In the genomic region with DNA sequence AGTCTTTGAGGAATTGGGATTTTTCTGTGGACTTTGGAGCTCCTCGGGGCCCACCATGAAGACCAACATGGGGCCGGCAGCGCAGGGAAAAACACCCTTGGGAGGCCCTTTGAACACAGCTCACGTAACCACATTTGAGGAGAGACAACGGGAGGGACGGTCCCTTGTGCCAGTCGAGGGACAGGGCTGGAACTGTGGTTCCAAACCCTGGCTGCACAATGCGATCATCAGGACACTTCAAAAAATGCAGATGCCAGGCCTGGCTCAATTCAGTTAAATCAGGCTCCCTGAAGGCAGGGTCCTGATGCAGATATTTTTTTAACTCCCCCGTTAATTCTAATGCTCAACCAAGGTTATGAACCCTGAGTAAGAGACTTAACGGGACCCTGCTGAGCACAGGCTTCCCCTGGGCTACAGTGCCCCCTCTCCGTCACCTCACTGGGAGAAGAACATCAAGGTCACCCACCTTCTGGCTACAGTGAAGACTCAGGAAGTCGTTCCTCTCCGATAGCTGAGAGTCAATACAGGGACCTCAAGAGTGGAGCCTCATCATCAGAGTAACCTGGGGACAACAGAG, we compare ENCODE assay signal across 26 cellular contexts. TPM values are rescaled to one million over a fixed set of nuclear protein-coding genes. Genes with fewer than 3 reads are reported as not detected.
DNase-seq lines count a peak whose midpoint lies in the region; ATAC-seq, FAIRE-seq and TF ChIP-seq lines count a peak whose summit lies in the region.
"Had no signal": no experiment of that assay in that cellular context is flagged by ENCODE, and none has a peak within 500 bp of the region (broad histone marks: within the 10 kb centered on the region; RNA-seq: fewer than 3 reads in every experiment).

No MANE protein-coding gene starts in this region.

- H3K4me1 Mint-ChIP-seq in CD8-positive, alpha-beta memory T cell, result peaks cover 0 to 4% (median 4%) of the 10 kb centered on the region in 3 donors

- ATAC-seq in GM21381 (IDR thresholded peaks at IDR 0.05; ENCODE audit: unreplicated experiment) (no peak), GM21529 (IDR thresholded peaks at IDR 0.05; ENCODE audit: unreplicated experiment) (no peak), HG02938 (IDR thresholded peaks at IDR 0.05; ENCODE audit: unreplicated experiment) (no peak)

- H3K4me3 ChIP-seq in HEK293 (ENCODE audit: low read depth, low read length) (no peak overlapping the region), hepatocyte (no peak overlapping the region), osteoblast (ENCODE audit: insufficient read depth, low read length) (no peak overlapping the region)
- H3K4me3 ChIP-seq in CD8-positive, alpha-beta memory T cell (ENCODE audit: low read length), result no peak overlapping the region
- H3K4me3 ChIP-seq: HAP-1, spleen had no signal

- POLR2A ChIA-PET in HEK293 (lab: Yijun Ruan, JAX), result no interaction called here
- POLR2A ChIA-PET in CD8-positive, alpha-beta memory T cell (lab: Charles Lee), result no interaction called here

- peaks cover 0 to 2% (median 0%) of the 10 kb centered on the region in 5 donors for H3K9me3 Mint-ChIP-seq in CD8-positive, alpha-beta memory T cell
- H3K9me3 Mint-ChIP-seq: naive thymus-derived CD4-positive, alpha-beta T cell had no signal

- H3K9me3 ChIP-seq in HEK293 (ENCODE audit: control insufficient read depth, insufficient read depth, low read depth, low read length) (no peaks in the 10 kb centered on the region), hepatocyte (ENCODE audit: low read depth) (no peaks in the 10 kb centered on the region), osteoblast (ENCODE audit: low read depth, low read length) (no peaks in the 10 kb centered on the region)
- H3K9me3 ChIP-seq in CD8-positive, alpha-beta memory T cell (ENCODE audit: low read length), result no peaks in the 10 kb centered on the region
- H3K9me3 ChIP-seq: HAP-1, spleen had no signal

- peak; percentile 74 for FAIRE-seq in TTC549 (lab: Jason Lieb, UNC)

- H3K27ac ChIP-seq in HEK293 (ENCODE audit: extremely low read depth, low read depth, low read length), result no peak overlapping the region; the same call in 1 of the 2 replicates
- peak overlapping the region; percentile 44 for H3K27ac ChIP-seq in hepatocyte
- peak overlapping the region; percentile 70 for H3K27ac ChIP-seq in osteoblast (ENCODE audit: low read depth, low read length)
- no peak overlapping the region for H3K27ac ChIP-seq in CD8-positive, alpha-beta memory T cell (ENCODE audit: low read depth, low read length)

- H2AFZ ChIP-seq in hepatocyte (no peak overlapping the region), osteoblast (ENCODE audit: low read length) (peak overlapping the region; percentile 43)

- TF ChIP-seq CTCF in HEK293 (tag by site-specific recombination; IDR thresholded peaks at IDR 0.05), result no peak
- TF ChIP-seq CTCF in hepatocyte (IDR thresholded peaks at IDR 0.05; ENCODE audit: poor library complexity), result no peak
- TF ChIP-seq CTCF in osteoblast (IDR thresholded peaks at IDR 0.05; ENCODE audit: extremely low read depth, low read depth, low read length), result no peak

- H3K4me3 Mint-ChIP-seq in CD8-positive, alpha-beta memory T cell, result peak overlapping the region in 1 of 7 donors; percentile 1
- H3K4me3 Mint-ChIP-seq: T-helper 17 cell had no signal

- CTCF ChIA-PET in HEK293 (lab: Yijun Ruan, JAX), result interaction anchor here (3.1 kb wide), 1 partner anchor 14 kb away, joined by 11 read pairs; no protein-coding TSS in a partner anchor
- CTCF ChIA-PET in CD8-positive, alpha-beta memory T cell (lab: Charles Lee), result interaction anchor here (1.2 kb wide), 1 partner anchor 15 kb away, joined by 4 read pairs; no protein-coding TSS in a partner anchor

- H3K27me3 Mint-ChIP-seq in CD8-positive, alpha-beta memory T cell, result peaks cover 16 to 41% of the 10 kb centered on the region in 2 donors

- no peaks in the 10 kb centered on the region for H4K20me1 ChIP-seq in hepatocyte (ENCODE audit: insufficient read depth, poor library complexity, severe bottlenecking)
- no peaks in the 10 kb centered on the region for H4K20me1 ChIP-seq in osteoblast (ENCODE audit: insufficient read depth, low read length)

- H3K79me2 ChIP-seq in hepatocyte (no peaks in the 10 kb centered on the region), osteoblast (ENCODE audit: insufficient read depth, low read length) (no peaks in the 10 kb centered on the region)

- no peak overlapping the region for H3K27ac Mint-ChIP-seq in CD8-positive, alpha-beta memory T cell
- H3K27ac Mint-ChIP-seq: naive thymus-derived CD4-positive, alpha-beta T cell had no signal

- DNase-seq in hepatocyte (ENCODE audit: low spot score) (no peak), osteoblast (ENCODE audit: insufficient read length, low spot score, missing footprints) (peak; percentile 19)
- no peak for DNase-seq in CD8-positive, alpha-beta memory T cell
- DNase-seq: activated effector memory CD4-positive, alpha-beta T cell treated with Interleukin-2 at 50 U/mL for 16 hours; DMS79 treated with DMSO at 0.1 percent for 48 hours; hippocampal formation; mammary epithelial cell; naive thymus-derived CD4-positive, alpha-beta T cell; NCI-H1105 treated with DMSO at 0.1 percent for 48 hours; NCI-H2171 treated with DMSO at 0.1 percent for 48 hours; NCI-H748 treated with DMSO at 0.1 percent for 48 hours; SIG-M5; spleen; stimulated activated CD4-positive, alpha-beta T cell treated with anti-CD3 and anti-CD28 coated beads, Interleukin-4, amount 100 ng/mL, for 4 hours; T-helper 17 cell had no signal

- H3K4me2 ChIP-seq in hepatocyte (peak overlapping the region; percentile 65), osteoblast (ENCODE audit: insufficient read depth, low read length) (peak overlapping the region; percentile 66)

- H3K27me3 ChIP-seq in hepatocyte (no peaks in the 10 kb centered on the region), osteoblast (ENCODE audit: insufficient read depth, low read length) (no peaks in the 10 kb centered on the region)
- H3K27me3 ChIP-seq in CD8-positive, alpha-beta memory T cell (ENCODE audit: insufficient read depth, low read length, poor library complexity, severe bottlenecking), result no peaks in the 10 kb centered on the region

- H3K4me1 ChIP-seq in HEK293 (ENCODE audit: control insufficient read depth, insufficient read depth, low read length) (peaks cover 9% of the 10 kb centered on the region), hepatocyte (ENCODE audit: insufficient read depth) (peaks cover 16% of the 10 kb centered on the region), osteoblast (ENCODE audit: insufficient read depth, low read length) (peaks cover 44% of the 10 kb centered on the region)
- no peaks in the 10 kb centered on the region for H3K4me1 ChIP-seq in CD8-positive, alpha-beta memory T cell (ENCODE audit: insufficient read depth, low read length)
- H3K4me1 ChIP-seq: HAP-1 had no signal

- no peaks in the 10 kb centered on the region for H3K36me3 ChIP-seq in HEK293 (ENCODE audit: control insufficient read depth in 2 of 2, insufficient read depth in 1 of 2, low read length in 2 of 2)
- H3K36me3 ChIP-seq in hepatocyte (replicated peaks; ENCODE audit: insufficient read depth, low read depth), result no peaks in the 10 kb centered on the region
- no peaks in the 10 kb centered on the region for H3K36me3 ChIP-seq in osteoblast (ENCODE audit: insufficient read depth, low read length)
- H3K36me3 ChIP-seq in CD8-positive, alpha-beta memory T cell (ENCODE audit: insufficient read depth, low read length), result no peaks in the 10 kb centered on the region
- H3K36me3 ChIP-seq: HAP-1, spleen had no signal

- H3K9me2 ChIP-seq in hepatocyte (replicated peaks; ENCODE audit: insufficient read depth), result no peaks in the 10 kb centered on the region

- no peaks in the 10 kb centered on the region for H3K36me3 Mint-ChIP-seq in CD8-positive, alpha-beta memory T cell
- H3K36me3 Mint-ChIP-seq: naive thymus-derived CD4-positive, alpha-beta T cell had no signal

- 83% methylated on average over 13 of the region's 13 CpGs for WGBS in hepatocyte (ENCODE audit: low lambda C conversion rate, missing lambda C conversion rate)

TF ChIP-seq in HEK293, 187 proteins besides CTCF, POLR2A, EP300 and RAD21:
- TF ChIP-seq ZIC2 (tag by site-specific recombination; IDR thresholded peaks at IDR 0.05) (0 out of 2 replicates have a peak, but pooled peaks have one; percentile 12), BCL11A (tag by site-specific recombination; IDR thresholded peaks at IDR 0.05; ENCODE audit: low read depth) (no peak), ZNF223 (tag by site-specific recombination; IDR thresholded peaks at IDR 0.05) (no peak), ZNF157 (tag by site-specific recombination; IDR thresholded peaks at IDR 0.05) (no peak), ZBTB48 (tag by site-specific recombination; IDR thresholded peaks at IDR 0.05) (peak; percentile 55; the same call in 1 of the 2 replicates)
- TF ChIP-seq, protein P1, sequence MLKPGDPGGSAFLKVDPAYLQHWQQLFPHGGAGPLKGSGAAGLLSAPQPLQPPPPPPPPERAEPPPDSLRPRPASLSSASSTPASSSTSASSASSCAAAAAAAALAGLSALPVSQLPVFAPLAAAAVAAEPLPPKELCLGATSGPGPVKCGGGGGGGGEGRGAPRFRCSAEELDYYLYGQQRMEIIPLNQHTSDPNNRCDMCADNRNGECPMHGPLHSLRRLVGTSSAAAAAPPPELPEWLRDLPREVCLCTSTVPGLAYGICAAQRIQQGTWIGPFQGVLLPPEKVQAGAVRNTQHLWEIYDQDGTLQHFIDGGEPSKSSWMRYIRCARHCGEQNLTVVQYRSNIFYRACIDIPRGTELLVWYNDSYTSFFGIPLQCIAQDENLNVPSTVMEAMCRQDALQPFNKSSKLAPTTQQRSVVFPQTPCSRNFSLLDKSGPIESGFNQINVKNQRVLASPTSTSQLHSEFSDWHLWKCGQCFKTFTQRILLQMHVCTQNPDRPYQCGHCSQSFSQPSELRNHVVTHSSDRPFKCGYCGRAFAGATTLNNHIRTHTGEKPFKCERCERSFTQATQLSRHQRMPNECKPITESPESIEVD (tag by site-specific recombination; IDR thresholded peaks at IDR 0.05), result no peak
TF ChIP-seq in HEK293: peak in this region for 2.

RNA-seq across cellular contexts. Expression of a gene that starts 30.4 kb away (rescaled TPM):
- not detected in 2 replicates for total RNA-seq in hepatocyte
- not detected in 2 replicates for polyA plus RNA-seq in hepatocyte
- not detected in 2 replicates for total RNA-seq in osteoblast
- total RNA-seq in CD8-positive, alpha-beta memory T cell, result not detected
- polyA plus RNA-seq in CD8-positive, alpha-beta memory T cell, result not detected
- total RNA-seq: bronchial epithelial cell; dermis blood vessel endothelial cell; LHCN-M2; mammary epithelial cell; naive thymus-derived CD4-positive, alpha-beta T cell; pulmonary artery endothelial cell; spleen; T-helper 17 cell; ureter had no signal
- polyA plus RNA-seq: mammary epithelial cell; naive thymus-derived CD4-positive, alpha-beta T cell; spleen had no signal

Comparison
In these comparisons a context has a peak if more than half of its experiments do, and no peak if none do; other contexts are left out.
1. H3K27ac ChIP-seq: peak in hepatocyte (single experiment) and osteoblast (single experiment); none in HEK293 (single experiment) and CD8-positive, alpha-beta memory T cell (single experiment).